In the genomic region with DNA sequence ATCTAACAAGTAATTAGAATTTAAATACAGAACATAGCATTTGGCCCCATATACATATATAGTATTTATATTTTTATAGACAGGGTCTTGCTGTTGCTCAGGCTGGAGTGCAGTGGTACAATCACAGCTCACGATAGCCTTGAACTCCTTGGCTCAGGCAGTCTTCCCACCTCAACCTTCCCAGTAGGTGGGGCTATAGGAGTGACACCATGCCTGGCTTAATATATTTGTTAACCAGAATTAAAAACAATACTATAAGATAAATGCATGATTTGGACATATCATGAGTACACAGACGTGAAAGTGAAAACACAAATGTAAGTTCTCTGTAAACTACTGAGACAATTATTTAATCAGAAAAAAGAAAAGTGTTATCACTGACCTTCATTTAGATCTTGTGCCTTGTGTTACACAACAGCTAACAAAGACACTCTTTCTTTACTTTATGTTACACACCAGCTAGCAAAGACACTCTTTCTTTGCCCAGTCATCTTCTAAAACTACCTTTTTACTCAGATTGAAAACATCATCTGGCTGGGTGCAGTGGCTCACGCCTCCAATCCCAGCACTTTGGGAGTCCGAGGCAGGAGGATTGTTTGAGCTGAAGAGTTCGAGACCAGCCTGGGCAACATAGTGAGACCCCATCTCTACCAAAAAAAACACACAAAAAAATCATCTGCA, we compare ENCODE assay signal across 8 cellular contexts. TPM values are rescaled to one million over a fixed set of nuclear protein-coding genes. Genes with fewer than 3 reads are reported as not detected.
DNase-seq lines count a peak whose midpoint lies in the region; ATAC-seq and TF ChIP-seq lines count a peak whose summit lies in the region.

No MANE protein-coding gene starts in this region.

- H3K27ac Mint-ChIP-seq in WTC11 = no peak overlapping the region
- H3K27ac Mint-ChIP-seq in stimulated activated memory B cell treated with anti-CD40 and anti-IgM and Interleukin-4, amounts not matched to agents 10 μg/mL and 1 μg/mL and 100 μg/mL, for 72 hours = no peak overlapping the region

- no peaks in the 10 kb centered on the region for H3K27me3 ChIP-seq in AG04450 (ENCODE audit: control insufficient read depth, insufficient read depth, low read length)

- no peak overlapping the region for H3K27ac ChIP-seq in AG04450 (ENCODE audit: low read depth, low read length)

- H3K4me1 Mint-ChIP-seq in WTC11 = no peaks in the 10 kb centered on the region
- peaks cover 27% of the 10 kb centered on the region for H3K4me1 Mint-ChIP-seq in stimulated activated memory B cell treated with anti-CD40 and anti-IgM and Interleukin-4, amounts not matched to agents 10 μg/mL and 1 μg/mL and 100 μg/mL, for 72 hours

- POLR2A ChIA-PET in AG04450 (lab: Yijun Ruan, JAX) (no interaction called here), WTC11 (lab: Charles Lee) (no interaction called here)

- TF ChIP-seq CTCF in AG04450 (IDR thresholded peaks at IDR 0.05; ENCODE audit: low read depth, low read length) = peak; percentile 45
- TF ChIP-seq CTCF in WTC11 (IDR thresholded peaks at IDR 0.05) = no peak

- no peaks in the 10 kb centered on the region for H3K9me3 Mint-ChIP-seq in WTC11
- no peaks in the 10 kb centered on the region for H3K9me3 Mint-ChIP-seq in stimulated activated memory B cell treated with anti-CD40 and anti-IgM and Interleukin-4, amounts not matched to agents 10 μg/mL and 1 μg/mL and 100 μg/mL, for 72 hours

- peak; percentile 52 for ATAC-seq in GM19395 (IDR thresholded peaks at IDR 0.05; ENCODE audit: unreplicated experiment)
- ATAC-seq in WTC11 = peak; percentile 37; the same call in 1 of the 2 replicates
- peak; percentile 41 for ATAC-seq in left lobe of liver
- ATAC-seq in stimulated activated memory B cell treated with anti-CD40 and anti-IgM and Interleukin-4, amounts not matched to agents 10 μg/mL and 1 μg/mL and 100 μg/mL, for 72 hours = no peak

- DNase-seq in AG04450 (ENCODE audit: low read depth, low spot score) (no peak), WTC11 (ENCODE audit: low spot score) (no peak), left lobe of liver (ENCODE audit: low spot score) (no peak), AG08395 (ENCODE audit: low spot score) (no peak), medulla oblongata (ENCODE audit: extremely low spot score) (no peak), OCI-M2 (lab: John Stamatoyannopoulos, UW; ENCODE audit: unreplicated experiment) (no peak)

- no peaks in the 10 kb centered on the region for H3K27me3 Mint-ChIP-seq in WTC11 (ENCODE audit: low read depth)
- no peaks in the 10 kb centered on the region for H3K27me3 Mint-ChIP-seq in stimulated activated memory B cell treated with anti-CD40 and anti-IgM and Interleukin-4, amounts not matched to agents 10 μg/mL and 1 μg/mL and 100 μg/mL, for 72 hours

- no peak overlapping the region for H3K4me3 ChIP-seq in AG04450 (ENCODE audit: low read depth, low read length)

- H3K4me3 Mint-ChIP-seq in WTC11 = no peak overlapping the region
- H3K4me3 Mint-ChIP-seq in stimulated activated memory B cell treated with anti-CD40 and anti-IgM and Interleukin-4, amounts not matched to agents 10 μg/mL and 1 μg/mL and 100 μg/mL, for 72 hours = no peak overlapping the region

- CTCF ChIA-PET in AG04450 (lab: Charles Lee) = interaction anchor here (0.5 to 1.4 kb wide), 3 partner anchors 67 to 137 kb away, joined by 3 to 5 read pairs (median 3); no protein-coding TSS in a partner anchor
- CTCF ChIA-PET in WTC11 (lab: Charles Lee) = interaction anchor here (0.5 to 1.5 kb wide), 12 partner anchors 20 to 265 kb away, joined by 3 to 6 read pairs (median 3); no protein-coding TSS in a partner anchor

- H3K9me3 ChIP-seq in AG04450 (ENCODE audit: control insufficient read depth, insufficient read depth, low read length) = no peaks in the 10 kb centered on the region

- peaks cover 33% of the 10 kb centered on the region for H3K36me3 Mint-ChIP-seq in WTC11
- peaks cover 61% of the 10 kb centered on the region for H3K36me3 Mint-ChIP-seq in stimulated activated memory B cell treated with anti-CD40 and anti-IgM and Interleukin-4, amounts not matched to agents 10 μg/mL and 1 μg/mL and 100 μg/mL, for 72 hours

TF ChIP-seq in WTC11, 78 proteins besides CTCF, POLR2A, EP300 and RAD21:
- TF ChIP-seq, protein P1, sequence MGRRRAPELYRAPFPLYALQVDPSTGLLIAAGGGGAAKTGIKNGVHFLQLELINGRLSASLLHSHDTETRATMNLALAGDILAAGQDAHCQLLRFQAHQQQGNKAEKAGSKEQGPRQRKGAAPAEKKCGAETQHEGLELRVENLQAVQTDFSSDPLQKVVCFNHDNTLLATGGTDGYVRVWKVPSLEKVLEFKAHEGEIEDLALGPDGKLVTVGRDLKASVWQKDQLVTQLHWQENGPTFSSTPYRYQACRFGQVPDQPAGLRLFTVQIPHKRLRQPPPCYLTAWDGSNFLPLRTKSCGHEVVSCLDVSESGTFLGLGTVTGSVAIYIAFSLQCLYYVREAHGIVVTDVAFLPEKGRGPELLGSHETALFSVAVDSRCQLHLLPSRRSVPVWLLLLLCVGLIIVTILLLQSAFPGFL (CRISPR knock-in tag; IDR thresholded peaks at IDR 0.05; ENCODE audit: borderline replicate concordance) = no peak
- TF ChIP-seq RORB (CRISPR knock-in tag; IDR thresholded peaks at IDR 0.05) (no peak), ZNF121 (CRISPR knock-in tag; IDR thresholded peaks at IDR 0.05) (peak; percentile 70; the same call in 1 of the 2 replicates)

RNA-seq across cellular contexts. Expression of gene CARS2, which starts 22.6 kb away (rescaled TPM):
- 49.7 and 51.5 TPM in 2 replicates for polyA plus RNA-seq in AG04450 (2011; rRNA removed)
- polyA minus RNA-seq in AG04450 (2011; rRNA and poly(A)+ RNA removed) = 34.9 and 36.5 TPM in 2 replicates
- total RNA-seq in WTC11 (2021) (39.9 to 50.9 TPM (median 50.0 TPM) in 3 replicates), left lobe of liver (33.9 TPM)

RNA-seq across cellular contexts. Expression of gene ING1, which starts 30.2 kb away (rescaled TPM):
- 8.7 TPM in 2 replicates for polyA plus RNA-seq in AG04450 (2011; rRNA removed)
- 7.9 and 8.0 TPM in 2 replicates for polyA minus RNA-seq in AG04450 (2011; rRNA and poly(A)+ RNA removed)
- total RNA-seq in WTC11 (2021) (26.2 to 27.5 TPM (median 26.9 TPM) in 3 replicates), left lobe of liver (15.2 TPM)
